11 cellular contexts compared by ENCODE assay signal in the genomic region with DNA sequence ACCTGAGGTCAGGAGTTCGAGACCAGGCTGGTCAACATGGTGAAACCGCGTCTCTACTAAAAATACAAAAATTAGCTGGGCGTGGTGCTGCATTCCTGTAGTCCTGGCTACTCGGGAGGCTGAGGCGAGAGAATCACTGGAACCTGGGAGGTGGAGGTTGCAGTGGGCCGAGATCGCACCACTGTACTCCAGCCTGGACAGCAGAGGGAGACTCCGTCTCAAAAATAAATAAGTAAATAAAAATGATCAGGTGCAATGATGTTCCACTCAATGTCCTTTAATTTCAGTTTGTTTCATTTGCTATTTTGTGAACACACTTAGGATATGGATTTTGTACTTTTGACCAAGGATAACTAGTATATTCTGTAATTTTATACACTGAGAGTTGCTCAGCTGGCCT. TPM values are rescaled to one million over a fixed set of nuclear protein-coding genes. Genes with fewer than 3 reads are reported as not detected.
DNase-seq lines count a peak whose midpoint lies in the region; ATAC-seq and TF ChIP-seq lines count a peak whose summit lies in the region.
"Had no signal": no experiment of that assay in that cellular context is flagged by ENCODE, and none has a peak within 500 bp of the region (broad histone marks: within the 10 kb centered on the region; RNA-seq: fewer than 3 reads in every experiment).

No MANE protein-coding gene starts in this region.

- H3K4me1 Mint-ChIP-seq in stimulated activated effector memory CD8-positive, alpha-beta T cell treated with anti-CD3 and anti-CD28 coated beads, Interleukin-12 subunit alpha, Interleukin-12 subunit beta, amount 100 ng/mL, for 72 hours = peaks cover 11% of the 10 kb centered on the region

- H3K79me2 ChIP-seq in OCI-LY1 (ENCODE audit: insufficient read depth, low read length) = peaks cover 6% of the 10 kb centered on the region

- H3F3A ChIP-seq in OCI-LY1 (ENCODE audit: insufficient read depth, low read length) = no peaks in the 10 kb centered on the region

- H3K9ac ChIP-seq in OCI-LY1 (ENCODE audit: low read length) = no peak overlapping the region

- H3K27ac ChIP-seq in OCI-LY1 (ENCODE audit: low read depth, low read length, poor library complexity, severe bottlenecking) (no peak overlapping the region), prostate gland (no peak overlapping the region), vagina (no peak overlapping the region)
- H3K27ac ChIP-seq: epithelial cell of prostate had no signal

- H3K4me2 ChIP-seq in OCI-LY1 (ENCODE audit: low read length) = no peak overlapping the region

- H3K27me3 ChIP-seq in GM06990 (replicated peaks; ENCODE audit: control insufficient read depth, insufficient read depth, low read length) (no peaks in the 10 kb centered on the region), OCI-LY1 (ENCODE audit: insufficient read depth, low read length) (no peaks in the 10 kb centered on the region), prostate gland (replicated peaks; ENCODE audit: insufficient read depth) (no peaks in the 10 kb centered on the region), vagina (no peaks in the 10 kb centered on the region)

- intact Hi-C loops in prostate gland (cut with DNase I) = no loop called here
- intact Hi-C loops in vagina (cut with DNase I) = no loop called here

- WGBS in prostate gland = 94% methylated on average over 9 of the region's 9 CpGs

- no peaks in the 10 kb centered on the region for H3K9me2 ChIP-seq in OCI-LY1 (ENCODE audit: low read depth, low read length)

- H2AFZ ChIP-seq in OCI-LY1 (ENCODE audit: low read length) = no peak overlapping the region

- peak; percentile 15 for TF ChIP-seq CTCF in GM06990 (IDR thresholded peaks at IDR 0.05; ENCODE audit: insufficient read depth, low read length, poor library complexity, severe bottlenecking)
- TF ChIP-seq CTCF in OCI-LY1 (IDR thresholded peaks at IDR 0.05; ENCODE audit: low read length) = peak; percentile 6; the same call in 1 of the 2 replicates
- TF ChIP-seq CTCF in prostate gland (IDR thresholded peaks at IDR 0.05) = peak in 3 of 4 experiments; percentile 14 to 49 (median 37)
- peak in 1 of 3 experiments; percentile 14 for TF ChIP-seq CTCF in vagina (IDR thresholded peaks at IDR 0.05)

- H3K36me3 Mint-ChIP-seq in stimulated activated effector memory CD8-positive, alpha-beta T cell treated with anti-CD3 and anti-CD28 coated beads, Interleukin-12 subunit alpha, Interleukin-12 subunit beta, amount 100 ng/mL, for 72 hours = peaks cover 92% of the 10 kb centered on the region

- H3K27ac Mint-ChIP-seq in stimulated activated effector memory CD8-positive, alpha-beta T cell treated with anti-CD3 and anti-CD28 coated beads, Interleukin-12 subunit alpha, Interleukin-12 subunit beta, amount 100 ng/mL, for 72 hours = no peak overlapping the region
- H3K27ac Mint-ChIP-seq: naive thymus-derived CD4-positive, alpha-beta T cell had no signal

- H3K9me3 ChIP-seq in OCI-LY1 (ENCODE audit: low read length) (no peaks in the 10 kb centered on the region), prostate gland (no peaks in the 10 kb centered on the region), vagina (no peaks in the 10 kb centered on the region)

- TF ChIP-seq POLR2A in prostate gland (IDR thresholded peaks at IDR 0.05) (no peak), vagina (IDR thresholded peaks at IDR 0.05) (no peak)

- H3K4me1 ChIP-seq in OCI-LY1 (ENCODE audit: insufficient read depth, low read length, severe bottlenecking) = no peaks in the 10 kb centered on the region
- no peaks in the 10 kb centered on the region for H3K4me1 ChIP-seq in prostate gland (replicated peaks)
- H3K4me1 ChIP-seq in vagina = no peaks in the 10 kb centered on the region

- DNase-seq in GM06990 (ENCODE audit: extremely low read depth, insufficient read length) (no peak), dermis blood vessel endothelial cell (peak; percentile 24), prostate gland (ENCODE audit: low spot score) (no peak), cerebellar cortex (ENCODE audit: low spot score) (no peak), NCI-H187 (lab: John Stamatoyannopoulos, UW) (no peak), vagina (ENCODE audit: extremely low spot score in 2 of 2) (no peak)
- DNase-seq in stimulated activated effector memory CD8-positive, alpha-beta T cell treated with anti-CD3 and anti-CD28 coated beads, Interleukin-12 subunit alpha, Interleukin-12 subunit beta, amount 100 ng/mL, for 72 hours (ENCODE audit: low spot score in 2 of 2) = no peak
- DNase-seq: NCI-H2081 treated with DMSO at 0.1 percent for 48 hours had no signal

- H4K20me1 ChIP-seq in OCI-LY1 (ENCODE audit: insufficient read depth, low read length) = no peaks in the 10 kb centered on the region

- H3K9me3 Mint-ChIP-seq in stimulated activated effector memory CD8-positive, alpha-beta T cell treated with anti-CD3 and anti-CD28 coated beads, Interleukin-12 subunit alpha, Interleukin-12 subunit beta, amount 100 ng/mL, for 72 hours = no peaks in the 10 kb centered on the region
- H3K9me3 Mint-ChIP-seq: naive thymus-derived CD4-positive, alpha-beta T cell had no signal

- H3K36me3 ChIP-seq in GM06990 (ENCODE audit: control insufficient read depth, insufficient read depth, low read length) (peaks cover 10% of the 10 kb centered on the region), OCI-LY1 (ENCODE audit: insufficient read depth, low read length) (peaks cover 82% of the 10 kb centered on the region), prostate gland (peaks cover 0 to 3% of the 10 kb centered on the region in 2 donors), vagina (peaks cover 0 to 83% of the 10 kb centered on the region in 2 donors)

- H3K4me3 Mint-ChIP-seq in stimulated activated effector memory CD8-positive, alpha-beta T cell treated with anti-CD3 and anti-CD28 coated beads, Interleukin-12 subunit alpha, Interleukin-12 subunit beta, amount 100 ng/mL, for 72 hours = no peak overlapping the region
- H3K4me3 Mint-ChIP-seq: naive thymus-derived CD4-positive, alpha-beta T cell had no signal

- ATAC-seq in stimulated activated effector memory CD8-positive, alpha-beta T cell treated with anti-CD3 and anti-CD28 coated beads, Interleukin-12 subunit alpha, Interleukin-12 subunit beta, amount 100 ng/mL, for 72 hours = no peak
- ATAC-seq: naive thymus-derived CD4-positive, alpha-beta T cell had no signal

- H3K4me3 ChIP-seq in GM06990 (replicated peaks; ENCODE audit: low read depth, low read length) = no peak overlapping the region
- no peak overlapping the region for H3K4me3 ChIP-seq in OCI-LY1 (ENCODE audit: low read depth, low read length, poor library complexity, severe bottlenecking)
- H3K4me3 ChIP-seq in prostate gland = no peak overlapping the region
- no peak overlapping the region for H3K4me3 ChIP-seq in vagina

RNA-seq across cellular contexts. Expression of gene HADHA, which starts 9.3 kb away (rescaled TPM):
- 208 and 237 TPM in 2 replicates for total RNA-seq in dermis blood vessel endothelial cell
- 100 to 1,000 TPM in 1 of 2 donors, 10 to 100 TPM in 1; 96.6 to 107 TPM for total RNA-seq in prostate gland
- total RNA-seq in vagina = 124 TPM

RNA-seq across cellular contexts. Expression of gene HADHB, which starts 9.7 kb away (rescaled TPM):
- total RNA-seq in dermis blood vessel endothelial cell = 151 TPM in 2 replicates
- total RNA-seq in prostate gland = 100 to 1,000 TPM; 119 to 130 TPM
- total RNA-seq in vagina = 127 TPM
